8 cellular contexts compared by ENCODE assay signal in genomic region chr17:7851438-7852261, GRCh38. TPM values are rescaled to one million over a fixed set of nuclear protein-coding genes. Genes with fewer than 3 reads are reported as not detected.
A peak's percentile ranks its signal among the peaks of the same experiment; 100 is the strongest.
DNase-seq lines count a peak whose midpoint lies in the region; ATAC-seq, FAIRE-seq and TF ChIP-seq lines count a peak whose summit lies in the region.

No MANE protein-coding gene starts in this region.

- H3K9me3 Mint-ChIP-seq in activated naive CD4-positive, alpha-beta T cell treated with anti-CD3 and anti-CD28 coated beads, Interleukin-2, amount 50 U/mL, for 72 hours = no peaks in the 10 kb centered on the region
- peaks cover 20% of the 10 kb centered on the region for H3K9me3 Mint-ChIP-seq in glutamatergic neuron (ENCODE audit: unreplicated experiment)

- peaks cover 5 to 6% of the 10 kb centered on the region in 2 donors for H3K36me3 Mint-ChIP-seq in activated naive CD4-positive, alpha-beta T cell treated with anti-CD3 and anti-CD28 coated beads, Interleukin-2, amount 50 U/mL, for 72 hours
- no peaks in the 10 kb centered on the region for H3K36me3 Mint-ChIP-seq in glutamatergic neuron (ENCODE audit: unreplicated experiment)

- peak overlapping the region; percentile 22 to 66 for H3K27ac Mint-ChIP-seq in activated naive CD4-positive, alpha-beta T cell treated with anti-CD3 and anti-CD28 coated beads, Interleukin-2, amount 50 U/mL, for 72 hours
- H3K27ac Mint-ChIP-seq in glutamatergic neuron (ENCODE audit: unreplicated experiment) = no peak overlapping the region

- H3K9me3 ChIP-seq in pancreas = no peaks in the 10 kb centered on the region
- no peaks in the 10 kb centered on the region for H3K9me3 ChIP-seq in tibial artery

- H3K27me3 ChIP-seq in pancreas (no peaks in the 10 kb centered on the region), tibial artery (no peaks in the 10 kb centered on the region)

- ATAC-seq in activated naive CD4-positive, alpha-beta T cell treated with anti-CD3 and anti-CD28 coated beads, Interleukin-2, amount 50 U/mL, for 72 hours = peak; percentile 91 to 93
- ATAC-seq in pancreas = peak; percentile 85 to 95 (median 92)

- peak overlapping the region; percentile 15 to 46 (median 33) for H3K27ac ChIP-seq in pancreas
- H3K27ac ChIP-seq in tibial artery = no peak overlapping the region

- TF ChIP-seq CTCF in LNCaP clone FGC (IDR thresholded peaks at IDR 0.05; ENCODE audit: control insufficient read depth, extremely low read depth, insufficient read depth) (peak; percentile 91), glutamatergic neuron (IDR thresholded peaks at IDR 0.05; ENCODE audit: partially characterized antibody, unreplicated experiment) (peak; percentile 98), pancreas (IDR thresholded peaks at IDR 0.05) (peak; percentile 92 to 98 (median 97)), tibial artery (IDR thresholded peaks at IDR 0.05) (peak; percentile 98 to 99)

- no peak for FAIRE-seq in pancreas (lab: Jason Lieb, UNC)

- H3K27me3 Mint-ChIP-seq in glutamatergic neuron (ENCODE audit: unreplicated experiment) = peaks cover 31% of the 10 kb centered on the region

- DNase-seq in GM04504 (ENCODE audit: low read depth) (peak; percentile 61), GOT3 (lab: John Stamatoyannopoulos, UW) (peak; percentile 51), LNCaP clone FGC (ENCODE audit: low read depth) (no peak), SKM-1 (lab: John Stamatoyannopoulos, UW; ENCODE audit: unreplicated experiment) (peak; percentile 39), glutamatergic neuron (peak; percentile 94), pancreas (peak; percentile 92 to 98 (median 96)), tibial artery (peak; percentile 79 to 93)
- DNase-seq in activated naive CD4-positive, alpha-beta T cell treated with anti-CD3 and anti-CD28 coated beads, Interleukin-2, amount 50 U/mL, for 72 hours (ENCODE audit: low spot score in 2 of 2) = peak; percentile 90 to 96

- H3K4me3 ChIP-seq in LNCaP clone FGC (ENCODE audit: low read depth, low read length) (peak overlapping the region; percentile 42), pancreas (peak overlapping the region in 1 of 4 donors; percentile 21), tibial artery (no peak overlapping the region)

- H3K4me1 ChIP-seq in pancreas = peaks cover 0 to 9% (median 4%) of the 10 kb centered on the region in 3 donors
- H3K4me1 ChIP-seq in tibial artery = peaks cover 0 to 31% (median 27%) of the 10 kb centered on the region in 4 donors

- intact Hi-C loops in pancreas (cut with DNase I) = loop anchor here in 2 of 3 donors (5.0 to 10.0 kb wide), 2 partner anchors 107 to 109 kb away; no protein-coding TSS in a partner anchor
- intact Hi-C loops in tibial artery (cut with DNase I; ENCODE audit: low total_unique reads) = loop anchor here (2.0 to 10.0 kb wide), 2 partner anchors 29 to 107 kb away; no protein-coding TSS in a partner anchor

- 12 to 13% methylated on average over 60 of the region's 60 CpGs for WGBS in pancreas, 2 donors

- H3K36me3 ChIP-seq in pancreas (peaks cover 0 to 33% (median 6%) of the 10 kb centered on the region in 3 donors), tibial artery (peaks cover 40 to 63% (median 59%) of the 10 kb centered on the region in 3 donors)

- no peak overlapping the region for H3K4me3 Mint-ChIP-seq in glutamatergic neuron (ENCODE audit: unreplicated experiment)

- H3K4me1 Mint-ChIP-seq in glutamatergic neuron (ENCODE audit: low read depth, unreplicated experiment) = peaks cover 18% of the 10 kb centered on the region

RNA-seq across cellular contexts. Expression of gene TMEM88, which starts 3.2 kb away (rescaled TPM):
- 1 to 10 TPM; 1.3 to 1.8 TPM for total RNA-seq in activated naive CD4-positive, alpha-beta T cell treated with anti-CD3 and anti-CD28 coated beads, Interleukin-2, amount 50 U/mL, for 72 hours
- 23.7 TPM for total RNA-seq in glutamatergic neuron (ENCODE audit: unreplicated experiment)
- total RNA-seq in pancreas = 1 to 10 TPM; 2.1 to 4.2 (median 2.4) TPM
- 10 to 100 TPM; 21.6 to 28.5 TPM for polyA plus RNA-seq in pancreas

RNA-seq across cellular contexts. Expression of gene NAA38, which starts 5.7 kb away (rescaled TPM):
- total RNA-seq in activated naive CD4-positive, alpha-beta T cell treated with anti-CD3 and anti-CD28 coated beads, Interleukin-2, amount 50 U/mL, for 72 hours = 100 to 1,000 TPM in 1 of 2 donors, 10 to 100 TPM in 1; 91.4 to 103 TPM
- total RNA-seq in glutamatergic neuron (ENCODE audit: unreplicated experiment) = 49.7 TPM
- total RNA-seq in pancreas = 10 to 100 TPM; 20.1 to 29.6 (median 26.6) TPM
- 10 to 100 TPM; 75.7 to 87.2 TPM for polyA plus RNA-seq in pancreas

RNA-seq across cellular contexts. Expression of gene CYB5D1, which starts 6.2 kb away (rescaled TPM):
- total RNA-seq in activated naive CD4-positive, alpha-beta T cell treated with anti-CD3 and anti-CD28 coated beads, Interleukin-2, amount 50 U/mL, for 72 hours = 10 to 100 TPM in 1 of 2 donors, 1 to 10 TPM in 1; 8.0 to 20.2 TPM
- total RNA-seq in glutamatergic neuron (ENCODE audit: unreplicated experiment) (9.2 TPM), pancreas (10 to 100 TPM in 1 of 6 donors, 1 to 10 TPM in 5; 5.0 to 10.5 (median 8.4) TPM)
- 1 to 10 TPM; 4.9 to 8.5 TPM for polyA plus RNA-seq in pancreas

RNA-seq across cellular contexts. Expression of gene KDM6B, which starts 17.6 kb away (rescaled TPM):
- total RNA-seq in activated naive CD4-positive, alpha-beta T cell treated with anti-CD3 and anti-CD28 coated beads, Interleukin-2, amount 50 U/mL, for 72 hours = 10 to 100 TPM; 34.9 to 41.2 TPM
- 191 TPM for total RNA-seq in glutamatergic neuron (ENCODE audit: unreplicated experiment)
- total RNA-seq in pancreas = 10 to 100 TPM; 14.9 to 23.7 (median 17.3) TPM
- polyA plus RNA-seq in pancreas = 10 to 100 TPM in 1 of 2 donors, 1 to 10 TPM in 1; 8.9 to 15.3 TPM

RNA-seq across cellular contexts. Expression of gene CHD3, which starts 36.9 kb away (rescaled TPM):
- 100 to 1,000 TPM; 182 to 212 TPM for total RNA-seq in activated naive CD4-positive, alpha-beta T cell treated with anti-CD3 and anti-CD28 coated beads, Interleukin-2, amount 50 U/mL, for 72 hours
- 129 TPM for total RNA-seq in glutamatergic neuron (ENCODE audit: unreplicated experiment)
- total RNA-seq in pancreas = 100 to 1,000 TPM in 1 of 6 donors, 10 to 100 TPM in 5; 35.9 to 101 (median 43.1) TPM
- 100 to 1,000 TPM; 117 to 143 TPM for polyA plus RNA-seq in pancreas

Comparison
In these comparisons a context has a peak if more than half of its experiments do, and no peak if none do; other contexts are left out.
1. H3K27ac ChIP-seq: peak in pancreas (4 of 4); none in tibial artery (0 of 2).
2. Peak in every context shown above with its lines, with median percentiles within 50 percentile points of each other: CTCF ChIP-seq.